In the genomic region with DNA sequence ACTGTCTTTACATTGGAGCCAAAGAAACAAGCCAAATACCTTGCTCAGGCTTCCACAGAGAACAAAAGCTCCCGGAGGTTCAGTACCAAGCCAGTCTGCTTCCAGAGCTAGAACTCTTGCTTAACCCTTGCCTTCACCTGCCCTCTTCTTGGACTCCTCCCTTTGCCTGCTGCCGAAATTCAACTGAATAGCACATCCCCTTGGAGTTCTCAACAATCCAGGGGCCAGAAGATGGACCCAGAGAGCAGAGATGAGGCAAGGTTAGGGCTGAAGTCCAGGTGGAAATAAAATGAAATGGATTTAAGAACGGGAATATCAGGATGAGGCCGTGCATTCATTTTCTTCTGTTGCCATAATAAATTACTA, we compare ENCODE assay signal across 8 cellular contexts. TPM values are rescaled to one million over a fixed set of nuclear protein-coding genes. Genes with fewer than 3 reads are reported as not detected.
DNase-seq lines count a peak whose midpoint lies in the region; ATAC-seq and TF ChIP-seq lines count a peak whose summit lies in the region.

No MANE protein-coding gene starts in this region.

- H3K36me3 ChIP-seq in ACC112 (ENCODE audit: insufficient read depth, low read length): no peaks in the 10 kb centered on the region

- in situ Hi-C loops in GM13977 (cut with MboI; ENCODE audit: low pct_unique_long_range_greater_than_20kb, low sequenced_read_pairs, unreplicated experiment): no loop called here

- peak; percentile 36 for TF ChIP-seq CTCF in GM13977 (IDR thresholded peaks at IDR 0.05; ENCODE audit: extremely low read depth, insufficient read depth, missing control alignments)

- H3K79me2 ChIP-seq in ACC112 (ENCODE audit: control insufficient read depth, insufficient read depth, low read length, unreplicated experiment): no peaks in the 10 kb centered on the region

- peaks cover 39% of the 10 kb centered on the region for H3K27me3 ChIP-seq in ACC112 (ENCODE audit: insufficient read depth, low read length)

- peak overlapping the region; percentile 97 for H3K4me3 Mint-ChIP-seq in T-helper 17 cell

- H3K4me3 ChIP-seq in ACC112 (ENCODE audit: low read depth, low read length): 0 out of 2 replicates have a peak overlapping the region, but pooled peaks have one; percentile 68

- ATAC-seq in T-helper 17 cell (no peak), HG02571 (IDR thresholded peaks at IDR 0.05; ENCODE audit: unreplicated experiment) (no peak), GM21367 (IDR thresholded peaks at IDR 0.05; ENCODE audit: unreplicated experiment) (no peak), HG03135 (IDR thresholded peaks at IDR 0.05; ENCODE audit: unreplicated experiment) (no peak)

- no peaks in the 10 kb centered on the region for H3K4me1 ChIP-seq in ACC112 (ENCODE audit: control insufficient read depth, insufficient read depth, low read length, unreplicated experiment)

- H3K27me3 Mint-ChIP-seq in T-helper 17 cell: peaks cover 7% of the 10 kb centered on the region

- peaks cover 29% of the 10 kb centered on the region for H3K4me1 Mint-ChIP-seq in T-helper 17 cell

- no peak for DNase-seq in GM13977 (ENCODE audit: low spot score)
- DNase-seq in T-helper 17 cell: no peak
- peak; percentile 43 for DNase-seq in iPS-NIHi11 (ENCODE audit: low spot score)
- DNase-seq in activated CD4-positive, alpha-beta T cell treated with anti-CD3 and anti-CD28 coated beads, Interleukin-2, amount 50 U/mL, for 48 hours: no peak

- no peak overlapping the region for H3K27ac ChIP-seq in ACC112 (ENCODE audit: low read depth, low read length)

- no peaks in the 10 kb centered on the region for H3K9me3 ChIP-seq in T-helper 17 cell (ENCODE audit: control insufficient read depth, low read length, poor library complexity, severe bottlenecking)

- no peak overlapping the region for H2AFZ ChIP-seq in ACC112 (ENCODE audit: low read length, unreplicated experiment)

- H3K27ac Mint-ChIP-seq in T-helper 17 cell: no peak overlapping the region

- peaks cover 3% of the 10 kb centered on the region for H3K36me3 Mint-ChIP-seq in T-helper 17 cell (ENCODE audit: low read depth)

RNA-seq across cellular contexts. Expression of a gene that starts 0.9 kb away (rescaled TPM):
- total RNA-seq in T-helper 17 cell: 1 to 10 TPM; 1.9 to 5.0 TPM
